ENCODE assay signal across 17 cellular contexts in the genomic region with DNA sequence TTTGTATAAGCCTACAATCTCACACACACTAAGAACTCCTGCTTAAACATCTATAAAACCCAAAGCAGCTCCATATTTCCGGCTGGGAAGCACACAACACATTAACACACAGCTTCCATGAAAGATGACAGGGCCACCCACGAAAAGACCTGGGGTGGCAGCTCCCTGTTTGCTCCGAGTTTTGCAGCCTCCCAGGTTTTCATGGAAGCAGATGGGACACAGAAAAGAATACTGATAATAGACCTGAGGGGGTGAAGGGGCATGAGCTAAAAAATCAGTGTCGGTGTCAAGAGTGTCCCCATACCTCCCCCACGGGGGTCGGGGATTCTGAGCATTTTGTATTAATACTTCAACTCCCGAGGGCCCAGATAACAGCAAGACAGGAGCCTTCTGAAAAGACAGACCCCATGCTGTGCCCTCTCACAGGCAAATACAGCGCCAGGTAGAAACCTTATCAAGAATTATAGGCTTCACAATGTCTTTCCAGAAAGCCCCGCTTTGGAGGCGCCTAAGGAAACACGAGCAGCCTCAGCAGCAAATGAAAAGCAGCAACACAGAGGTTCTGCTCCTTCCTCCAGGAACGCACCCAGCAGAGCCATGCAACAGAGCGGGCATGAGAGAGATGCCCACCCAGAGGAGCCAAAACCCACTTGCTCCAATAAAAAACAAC. TPM values are rescaled to one million over a fixed set of nuclear protein-coding genes. Genes with fewer than 3 reads are reported as not detected.
A peak's percentile ranks its signal among the peaks of the same experiment; 100 is the strongest.
DNase-seq lines count a peak whose midpoint lies in the region; ATAC-seq, FAIRE-seq and TF ChIP-seq lines count a peak whose summit lies in the region.
"Had no signal": no experiment of that assay in that cellular context is flagged by ENCODE, and none has a peak within 500 bp of the region (broad histone marks: within the 10 kb centered on the region; RNA-seq: fewer than 3 reads in every experiment).

No MANE protein-coding gene starts in this region.

- H3K79me2 ChIP-seq in astrocyte (ENCODE audit: insufficient read depth, low read length) = peaks cover 85% of the 10 kb centered on the region

- H3K27ac Mint-ChIP-seq in activated CD8-positive, alpha-beta memory T cell treated with anti-CD3 and anti-CD28 coated beads, Interleukin-2, amount 10 ng/mL, durations not matched to agents 7 days and 5 days = no peak overlapping the region
- H3K27ac Mint-ChIP-seq in astrocyte (ENCODE audit: unreplicated experiment) = peak overlapping the region; percentile 58
- H3K27ac Mint-ChIP-seq in nephron = peak overlapping the region; percentile 57 to 96 (median 77)
- no peak overlapping the region for H3K27ac Mint-ChIP-seq in type B pancreatic cell
- H3K27ac Mint-ChIP-seq: activated CD8-positive, alpha-beta T cell treated with anti-CD3 and anti-CD28 coated beads, Interleukin-2, amount 10 ng/mL, durations not matched to agents 7 days and 5 days; T-helper 1 cell treated with Interleukin-12 subunit alpha and Interleukin-12 subunit beta and Interleukin-4 antibody, amounts not matched to agents 30 μg/mL and 1 μg/mL, for 36 hours had no signal

- no peaks in the 10 kb centered on the region for H3K9me3 Mint-ChIP-seq in activated CD8-positive, alpha-beta memory T cell treated with anti-CD3 and anti-CD28 coated beads, Interleukin-2, amount 10 ng/mL, durations not matched to agents 7 days and 5 days (ENCODE audit: low read depth)
- no peaks in the 10 kb centered on the region for H3K9me3 Mint-ChIP-seq in astrocyte (ENCODE audit: unreplicated experiment)
- no peaks in the 10 kb centered on the region for H3K9me3 Mint-ChIP-seq in nephron
- H3K9me3 Mint-ChIP-seq in type B pancreatic cell = no peaks in the 10 kb centered on the region
- H3K9me3 Mint-ChIP-seq: T-helper 1 cell treated with Interleukin-12 subunit alpha and Interleukin-12 subunit beta and Interleukin-4 antibody, amounts not matched to agents 30 μg/mL and 1 μg/mL, for 36 hours had no signal

- peaks cover 33% of the 10 kb centered on the region for H3K4me1 ChIP-seq in astrocyte (ENCODE audit: insufficient read depth, low read length)
- H3K4me1 ChIP-seq: HAP-1 had no signal

- CTCF ChIA-PET in activated CD8-positive, alpha-beta memory T cell treated with anti-CD3 and anti-CD28 coated beads, Interleukin-2, amount 10 ng/mL, durations not matched to agents 7 days and 5 days (lab: Charles Lee) = no interaction called here

- H3K27me3 ChIP-seq in astrocyte (ENCODE audit: insufficient read depth, low read length) = no peaks in the 10 kb centered on the region
- H3K27me3 ChIP-seq in H7 (ENCODE audit: control insufficient read depth, insufficient read depth, low read length) = no peaks in the 10 kb centered on the region

- H4K20me1 ChIP-seq in astrocyte (ENCODE audit: insufficient read depth, low read length) = peaks cover 24% of the 10 kb centered on the region

- H3K27ac ChIP-seq in astrocyte (ENCODE audit: low read depth, low read length) = peak overlapping the region; percentile 35

- H3K27me3 Mint-ChIP-seq in activated CD8-positive, alpha-beta memory T cell treated with anti-CD3 and anti-CD28 coated beads, Interleukin-2, amount 10 ng/mL, durations not matched to agents 7 days and 5 days = peaks cover 9% of the 10 kb centered on the region
- H3K27me3 Mint-ChIP-seq in astrocyte (ENCODE audit: low read depth, unreplicated experiment) (no peaks in the 10 kb centered on the region), nephron (ENCODE audit: low read depth) (no peaks in the 10 kb centered on the region), type B pancreatic cell (no peaks in the 10 kb centered on the region)

- H3K4me1 Mint-ChIP-seq in activated CD8-positive, alpha-beta memory T cell treated with anti-CD3 and anti-CD28 coated beads, Interleukin-2, amount 10 ng/mL, durations not matched to agents 7 days and 5 days = no peaks in the 10 kb centered on the region
- H3K4me1 Mint-ChIP-seq in astrocyte (ENCODE audit: low read depth, unreplicated experiment) (peaks cover 35% of the 10 kb centered on the region), nephron (peaks cover 70% of the 10 kb centered on the region), type B pancreatic cell (ENCODE audit: unreplicated experiment) (peaks cover 65% of the 10 kb centered on the region)

- FAIRE-seq in astrocyte (lab: Jason Lieb, UNC) = no peak

- peak overlapping the region; percentile 75 for H3K4me2 ChIP-seq in astrocyte (ENCODE audit: low read length)

- no peaks in the 10 kb centered on the region for H3K36me3 Mint-ChIP-seq in activated CD8-positive, alpha-beta memory T cell treated with anti-CD3 and anti-CD28 coated beads, Interleukin-2, amount 10 ng/mL, durations not matched to agents 7 days and 5 days
- H3K36me3 Mint-ChIP-seq in astrocyte (ENCODE audit: low read depth, unreplicated experiment) = peaks cover 2% of the 10 kb centered on the region
- H3K36me3 Mint-ChIP-seq in nephron (ENCODE audit: low read depth) = peaks cover 29% of the 10 kb centered on the region
- H3K36me3 Mint-ChIP-seq in type B pancreatic cell = peaks cover 12% of the 10 kb centered on the region

- H3K4me3 Mint-ChIP-seq in activated CD8-positive, alpha-beta memory T cell treated with anti-CD3 and anti-CD28 coated beads, Interleukin-2, amount 10 ng/mL, durations not matched to agents 7 days and 5 days = no peak overlapping the region
- H3K4me3 Mint-ChIP-seq in astrocyte (ENCODE audit: unreplicated experiment) (no peak overlapping the region), nephron (peak overlapping the region in 1 of 3 experiments; percentile 4), type B pancreatic cell (peak overlapping the region; percentile 39)
- H3K4me3 Mint-ChIP-seq: activated CD8-positive, alpha-beta T cell treated with anti-CD3 and anti-CD28 coated beads, Interleukin-2, amount 10 ng/mL, durations not matched to agents 7 days and 5 days; T-helper 1 cell treated with Interleukin-12 subunit alpha and Interleukin-12 subunit beta and Interleukin-4 antibody, amounts not matched to agents 30 μg/mL and 1 μg/mL, for 36 hours had no signal

- no peak overlapping the region for H2AFZ ChIP-seq in astrocyte (ENCODE audit: low read depth, low read length)

- H3K9ac ChIP-seq in astrocyte (ENCODE audit: low read length) = peak overlapping the region; percentile 15

- TF ChIP-seq CTCF in astrocyte (IDR thresholded peaks at IDR 0.05; ENCODE audit: insufficient read depth, low read depth, low read length) (no peak), nephron (IDR thresholded peaks at IDR 0.05; ENCODE audit: unreplicated experiment in 3 of 3) (no peak), type B pancreatic cell (conservative IDR thresholded peaks at IDR 0.05) (no peak)

- no peak for ATAC-seq in activated CD8-positive, alpha-beta memory T cell treated with anti-CD3 and anti-CD28 coated beads, Interleukin-2, amount 10 ng/mL, durations not matched to agents 7 days and 5 days
- ATAC-seq: activated CD8-positive, alpha-beta T cell treated with anti-CD3 and anti-CD28 coated beads, Interleukin-2, amount 10 ng/mL, durations not matched to agents 7 days and 5 days had no signal

- no peak overlapping the region for H3K4me3 ChIP-seq in astrocyte (ENCODE audit: insufficient read depth, low read depth, low read length)
- H3K4me3 ChIP-seq in H7 (ENCODE audit: insufficient read depth, low read depth, low read length) = no peak overlapping the region
- H3K4me3 ChIP-seq: HAP-1 had no signal

- peak; percentile 33 for DNase-seq in activated CD8-positive, alpha-beta memory T cell treated with anti-CD3 and anti-CD28 coated beads for 24 hours
- DNase-seq in activated CD8-positive, alpha-beta memory T cell treated with anti-CD3 and anti-CD28 coated beads, Interleukin-2, amount 10 ng/mL, durations not matched to agents 7 days and 5 days = no peak
- DNase-seq in astrocyte (ENCODE audit: low read depth) (no peak), type B pancreatic cell (ENCODE audit: extremely low spot score, unreplicated experiment) (no peak), anterior cingulate cortex (lab: John Stamatoyannopoulos, UW) (no peak), NCI-H2107 (lab: John Stamatoyannopoulos, UW) (no peak), H7 (no peak)
- DNase-seq: 8988T; activated CD8-positive, alpha-beta T cell treated with anti-CD3 and anti-CD28 coated beads, Interleukin-2, amount 10 ng/mL, durations not matched to agents 7 days and 5 days; DMS153; Kasumi-1; NCI-H1417 treated with DMSO at 0.1 percent for 48 hours; NCI-H345; NK-92 treated with Interleukin-12 subunit alpha and Interleukin-12 subunit beta, amount 100 ng/mL, for 24 hours had no signal

- H3K9me3 ChIP-seq in astrocyte (ENCODE audit: insufficient read depth, low read depth, low read length) = no peaks in the 10 kb centered on the region
- H3K9me3 ChIP-seq: HAP-1 had no signal

- H3K36me3 ChIP-seq in astrocyte (ENCODE audit: insufficient read depth, low read length) (peaks cover 7% of the 10 kb centered on the region), H7 (replicated peaks; ENCODE audit: control insufficient read depth, insufficient read depth, low read length) (no peaks in the 10 kb centered on the region; the same call in 1 of the 2 replicates)

RNA-seq across cellular contexts. Expression of gene ZNF516, which starts 50.5 kb away (rescaled TPM):
- 1 to 10 TPM; 1.5 to 2.0 TPM for total RNA-seq in activated CD8-positive, alpha-beta memory T cell treated with anti-CD3 and anti-CD28 coated beads, Interleukin-2, amount 10 ng/mL, durations not matched to agents 7 days and 5 days
- total RNA-seq in astrocyte = 55.9 and 59.8 TPM in 2 replicates
- total RNA-seq in type B pancreatic cell (ENCODE audit: low replicate concordance) = 34.1 and 71.2 TPM in 2 replicates
- 41.8 and 53.9 TPM in 2 replicates for total RNA-seq in H7 (2014; rRNA removed; shearing (Covaris generic))

Comparison
In these comparisons a context has a peak if more than half of its experiments do, and no peak if none do; other contexts are left out.
1. H3K27ac Mint-ChIP-seq: peak in astrocyte (single experiment) and nephron (3 of 3); none in activated CD8-positive, alpha-beta memory T cell treated with anti-CD3 and anti-CD28 coated beads, Interleukin-2, amount 10 ng/mL, durations not matched to agents 7 days and 5 days (single experiment) and type B pancreatic cell (single experiment).
2. RNA of gene ZNF516, which starts 50.5 kb away (total RNA-seq): 34.1 to 71.2 TPM in type B pancreatic cell, 55.9 to 59.8 TPM in astrocyte and 41.8 to 53.9 TPM in H7; 1.5 to 2.0 TPM in activated CD8-positive, alpha-beta memory T cell treated with anti-CD3 and anti-CD28 coated beads, Interleukin-2, amount 10 ng/mL, durations not matched to agents 7 days and 5 days; every median in the first group is over 10 times any median in the second.